Comparison of ENCODE assay signal across 12 cellular contexts in genomic region chr16:3951861-3952332, GRCh38.
DNase-seq lines count a peak whose midpoint lies in the region; ATAC-seq, FAIRE-seq and TF ChIP-seq lines count a peak whose summit lies in the region.
"Had no signal": no experiment of that assay in that cellular context is flagged by ENCODE, and none has a peak within 500 bp of the region (broad histone marks: within the 10 kb centered on the region; RNA-seq: fewer than 3 reads in every experiment).

No MANE protein-coding gene starts in this region.

- H3K4me3 ChIP-seq in tibial artery (peak overlapping the region in 1 of 2 donors; percentile 38), Karpas-422 (ENCODE audit: low read length) (no peak overlapping the region), pancreas (no peak overlapping the region)

- no peak for ATAC-seq in GM18870 (IDR thresholded peaks at IDR 0.05; ENCODE audit: unreplicated experiment)
- no peak for ATAC-seq in pancreas

- WGBS in pancreas, 2 donors: 83 to 84% methylated on average over 7 of the region's 7 CpGs

- H3K4me3 Mint-ChIP-seq in chondrocyte (ENCODE audit: unreplicated experiment): peak overlapping the region; percentile 7
- H3K4me3 Mint-ChIP-seq: activated CD4-positive, alpha-beta T cell treated with anti-CD3 and anti-CD28 coated beads, Interleukin-2, amount 10 ng/mL, durations not matched to agents 24 days and 14 days; type B pancreatic cell had no signal

- H3K4me1 Mint-ChIP-seq in chondrocyte (ENCODE audit: low read depth): peaks cover 61% of the 10 kb centered on the region

- no peaks in the 10 kb centered on the region for H3K79me2 ChIP-seq in Karpas-422 (ENCODE audit: low read length)

- no peaks in the 10 kb centered on the region for H3K27me3 ChIP-seq in tibial artery
- no peaks in the 10 kb centered on the region for H3K27me3 ChIP-seq in Karpas-422 (ENCODE audit: low read length)
- no peaks in the 10 kb centered on the region for H3K27me3 ChIP-seq in pancreas

- no peaks in the 10 kb centered on the region for H3K27me3 Mint-ChIP-seq in chondrocyte (ENCODE audit: low read depth)

- no peak for FAIRE-seq in pancreas (lab: Jason Lieb, UNC)

- no peak overlapping the region for H2AFZ ChIP-seq in Karpas-422 (ENCODE audit: low read length)

- H3K27ac Mint-ChIP-seq in chondrocyte (ENCODE audit: unreplicated experiment): peak overlapping the region; percentile 94
- H3K27ac Mint-ChIP-seq: activated CD4-positive, alpha-beta T cell treated with anti-CD3 and anti-CD28 coated beads, Interleukin-2, amount 10 ng/mL, durations not matched to agents 24 days and 14 days; type B pancreatic cell had no signal

- DNase-seq in NCI-H345 (lab: John Stamatoyannopoulos, UW) (peak; percentile 68), chondrocyte (ENCODE audit: low spot score) (peak; percentile 1), kidney glomerular epithelial cell (lab: John Stamatoyannopoulos, UW) (peak; percentile 4), tibial artery (no peak), Karpas-422 (no peak), pancreas (no peak)
- DNase-seq: activated CD4-positive, alpha-beta T cell treated with anti-CD3 and anti-CD28 coated beads, Interleukin-2, amount 10 ng/mL, durations not matched to agents 24 days and 14 days; activated naive CD4-positive, alpha-beta T cell; EL; NCI-H2029 had no signal

- no peaks in the 10 kb centered on the region for H3K9me2 ChIP-seq in Karpas-422 (replicated peaks; ENCODE audit: insufficient read depth, low read length)

- no peaks in the 10 kb centered on the region for H3K9me3 Mint-ChIP-seq in chondrocyte (ENCODE audit: low read depth)
- H3K9me3 Mint-ChIP-seq: activated CD4-positive, alpha-beta T cell treated with anti-CD3 and anti-CD28 coated beads, Interleukin-2, amount 10 ng/mL, durations not matched to agents 24 days and 14 days; type B pancreatic cell had no signal

- no peaks in the 10 kb centered on the region for H3K36me3 Mint-ChIP-seq in chondrocyte (ENCODE audit: low read depth)
- H3K36me3 Mint-ChIP-seq: type B pancreatic cell had no signal

- no peaks in the 10 kb centered on the region for H3K36me3 ChIP-seq in tibial artery
- no peaks in the 10 kb centered on the region for H3K36me3 ChIP-seq in Karpas-422 (ENCODE audit: insufficient read depth, low read length)
- H3K36me3 ChIP-seq in pancreas: no peaks in the 10 kb centered on the region

- no peaks in the 10 kb centered on the region for H3K9me3 ChIP-seq in tibial artery
- no peaks in the 10 kb centered on the region for H3K9me3 ChIP-seq in Karpas-422 (ENCODE audit: low read length)
- no peaks in the 10 kb centered on the region for H3K9me3 ChIP-seq in pancreas

- H3K9ac ChIP-seq in Karpas-422 (ENCODE audit: low read length): no peak overlapping the region

- TF ChIP-seq CTCF in chondrocyte (IDR thresholded peaks at IDR 0.05): no peak
- no peak for TF ChIP-seq CTCF in tibial artery (IDR thresholded peaks at IDR 0.05)
- no peak for TF ChIP-seq CTCF in pancreas (IDR thresholded peaks at IDR 0.05)

- no peaks in the 10 kb centered on the region for H4K20me1 ChIP-seq in Karpas-422 (ENCODE audit: insufficient read depth, low read depth, low read length)

- H3K27ac ChIP-seq in tibial artery: peak overlapping the region; percentile 90 to 91
- H3K27ac ChIP-seq in Karpas-422 (ENCODE audit: low read length): no peak overlapping the region
- no peak overlapping the region for H3K27ac ChIP-seq in pancreas

- intact Hi-C loops in tibial artery (cut with DNase I; ENCODE audit: low total_unique reads): loop anchor here (5.0 kb wide), 1 partner anchor 440 kb away; no protein-coding TSS in a partner anchor
- intact Hi-C loops in pancreas (cut with DNase I): no loop called here

- H3K4me1 ChIP-seq in tibial artery (peaks cover 0 to 52% (median 31%) of the 10 kb centered on the region in 4 donors), Karpas-422 (ENCODE audit: low read length) (no peaks in the 10 kb centered on the region), pancreas (no peaks in the 10 kb centered on the region)

- no peak overlapping the region for H3K4me2 ChIP-seq in Karpas-422 (ENCODE audit: low read depth, low read length, poor library complexity, severe bottlenecking)

Comparison
In these comparisons a context has a peak if more than half of its experiments do, and no peak if none do; other contexts are left out.
1. DNase-seq: peak in NCI-H345 (single experiment), chondrocyte (single experiment) and kidney glomerular epithelial cell (single experiment); none in tibial artery (0 of 2), Karpas-422 (single experiment) and pancreas (0 of 6).
2. H3K27ac ChIP-seq: peak in tibial artery (2 of 2); none in Karpas-422 (single experiment) and pancreas (0 of 4).